ENCODE assay signal across 25 cellular contexts in genomic region chr4:48367016-48367415, GRCh38. TPM values are rescaled to one million over a fixed set of nuclear protein-coding genes. Genes with fewer than 3 reads are reported as not detected.
DNase-seq lines count a peak whose midpoint lies in the region; ATAC-seq, FAIRE-seq and TF ChIP-seq lines count a peak whose summit lies in the region.
"Had no signal": no experiment of that assay in that cellular context is flagged by ENCODE, and none has a peak within 500 bp of the region (broad histone marks: within the 10 kb centered on the region; RNA-seq: fewer than 3 reads in every experiment).

No MANE protein-coding gene starts in this region.

- dilution Hi-C loops in mammary epithelial cell (cut with HindIII; ENCODE audit: low sequenced_read_pairs): no loop called here

- no TSS peak for BruUV-seq in HepG2 (replicated peaks; lab: Mats Ljungman, UMichigan)
- BruUV-seq in mammary epithelial cell (replicated peaks; lab: Mats Ljungman, UMichigan): no TSS peak

- H3K79me2 ChIP-seq in HepG2 (ENCODE audit: insufficient read depth, low read length): peaks cover 12% of the 10 kb centered on the region
- peaks cover 69% of the 10 kb centered on the region for H3K79me2 ChIP-seq in mammary epithelial cell (ENCODE audit: insufficient read depth, low read length)

- 36% methylated on average over 2 of the region's 2 CpGs for WGBS in liver
- WGBS in HepG2 (ENCODE audit: low lambda C conversion rate): 84% methylated on average over 2 of the region's 2 CpGs
- 5% methylated on average over 2 of the region's 2 CpGs for WGBS in mammary epithelial cell (ENCODE audit: low coverage, missing lambda C conversion rate)

- TF ChIP-seq RAD21 in liver (IDR thresholded peaks at IDR 0.05) (peak; percentile 5 to 22), HepG2 (CRISPR knock-in tag; IDR thresholded peaks at IDR 0.05) (no peak)

- no peak for FAIRE-seq in HepG2 (lab: Jason Lieb, UNC)
- FAIRE-seq: A549, GM12878 had no signal

- H3K27ac ChIP-seq in liver (ENCODE audit: low read depth in 1 of 2, low read length in 2 of 2): no peak overlapping the region
- H3K27ac ChIP-seq in HepG2 (ENCODE audit: extremely low read length, insufficient read depth, low read length): no peak overlapping the region
- H3K27ac ChIP-seq in mammary epithelial cell (ENCODE audit: insufficient read depth, low read depth, low read length): no peak overlapping the region
- H3K27ac ChIP-seq: A549, HL-60, SJSA1 had no signal

- TF ChIP-seq EP300 in HepG2 (IDR thresholded peaks at IDR 0.05; ENCODE audit: low read depth in 2 of 2, low read length in 2 of 2) (no peak), HepG2 (CRISPR knock-in tag; IDR thresholded peaks at IDR 0.05; ENCODE audit: borderline replicate concordance) (no peak)

- no peak for TF ChIP-seq CTCF in liver (IDR thresholded peaks at IDR 0.05; ENCODE audit: low read depth, low read length, missing input control)
- no peak for TF ChIP-seq CTCF in HepG2 (CRISPR knock-in tag; IDR thresholded peaks at IDR 0.05)
- no peak for TF ChIP-seq CTCF in mammary epithelial cell (conservative IDR thresholded peaks at IDR 0.05 in 1 of 2, IDR thresholded peaks at IDR 0.05 in 1 of 2; ENCODE audit: extremely low read depth in 1 of 2, insufficient read depth in 1 of 2, low read depth in 1 of 2, low read length in 2 of 2)

- CTCF ChIA-PET in HepG2 (lab: Yijun Ruan, JAX; ENCODE audit: low intra/inter-chr PET ratio, low total read pairs) (no interaction called here), mammary epithelial cell (lab: Charles Lee; ENCODE audit: low non-redundant PET) (no interaction called here)

- H3K4me2 ChIP-seq in HepG2 (ENCODE audit: low read depth, low read length) (no peak overlapping the region), mammary epithelial cell (ENCODE audit: insufficient read depth, low read depth, low read length) (peak overlapping the region; percentile 41)
- H3K4me2 ChIP-seq: A549 had no signal

- H3K4me3 Mint-ChIP-seq in stimulated activated effector memory CD8-positive, alpha-beta T cell treated with anti-CD3 and anti-CD28 coated beads, Interleukin-12 subunit alpha, Interleukin-12 subunit beta, amount 100 ng/mL, for 72 hours: no peak overlapping the region

- H3K4me3 ChIP-seq in liver (ENCODE audit: low read depth in 1 of 3, low read length in 3 of 3): no peak overlapping the region
- no peak overlapping the region for H3K4me3 ChIP-seq in HepG2 (replicated peaks in 1 of 3; ENCODE audit: insufficient read depth in 1 of 3, low read depth in 2 of 3, low read length in 3 of 3)
- no peak overlapping the region for H3K4me3 ChIP-seq in mammary epithelial cell (replicated peaks in 1 of 3; ENCODE audit: insufficient read depth in 1 of 3, low read depth in 2 of 3, low read length in 3 of 3)
- H3K4me3 ChIP-seq: A549, GM12878, SJSA1 had no signal

- in situ Hi-C loops in HepG2 (cut with HindIII; ENCODE audit: extremely low pct_ligation_motif_present, low pct_unique_long_range_greater_than_20kb): no loop called here
- in situ Hi-C loops in mammary epithelial cell (cut with MboI; ENCODE audit: low sequenced_read_pairs in 2 of 2): no loop called here

- no peak for ATAC-seq in HepG2
- peak; percentile 97 for ATAC-seq in left colon
- ATAC-seq in stimulated activated effector memory CD8-positive, alpha-beta T cell treated with anti-CD3 and anti-CD28 coated beads, Interleukin-12 subunit alpha, Interleukin-12 subunit beta, amount 100 ng/mL, for 72 hours: no peak
- ATAC-seq in HG03469 (IDR thresholded peaks at IDR 0.05; ENCODE audit: unreplicated experiment): no peak
- ATAC-seq: A549, GM12878, Right ventricle myocardium inferior had no signal

- H4K20me1 ChIP-seq in HepG2 (ENCODE audit: insufficient read depth, low read length) (no peaks in the 10 kb centered on the region), mammary epithelial cell (ENCODE audit: insufficient read depth, low read length) (no peaks in the 10 kb centered on the region)

- H3K9me3 Mint-ChIP-seq in stimulated activated effector memory CD8-positive, alpha-beta T cell treated with anti-CD3 and anti-CD28 coated beads, Interleukin-12 subunit alpha, Interleukin-12 subunit beta, amount 100 ng/mL, for 72 hours: no peaks in the 10 kb centered on the region

- H2AFZ ChIP-seq in HepG2 (ENCODE audit: low read length) (no peak overlapping the region), mammary epithelial cell (ENCODE audit: low read depth, low read length) (no peak overlapping the region)

- TF ChIP-seq POLR2A in HepG2 (IDR thresholded peaks at IDR 0.05; ENCODE audit: insufficient read depth in 1 of 2, low read depth in 2 of 2, low read length in 2 of 2): no peak

- POLR2A ChIA-PET in HepG2 (lab: Yijun Ruan, JAX): no interaction called here

- H3K27ac Mint-ChIP-seq in stimulated activated effector memory CD8-positive, alpha-beta T cell treated with anti-CD3 and anti-CD28 coated beads, Interleukin-12 subunit alpha, Interleukin-12 subunit beta, amount 100 ng/mL, for 72 hours: peak overlapping the region; percentile 6

- no peaks in the 10 kb centered on the region for H3K27me3 ChIP-seq in liver (ENCODE audit: control insufficient read depth in 4 of 4, insufficient read depth in 4 of 4, low read length in 3 of 4)
- H3K27me3 ChIP-seq in HepG2 (ENCODE audit: control insufficient read depth in 1 of 2, insufficient read depth in 2 of 2, low read length in 2 of 2): no peaks in the 10 kb centered on the region
- no peaks in the 10 kb centered on the region for H3K27me3 ChIP-seq in mammary epithelial cell (ENCODE audit: insufficient read depth, low read length)
- H3K27me3 ChIP-seq: BE2C, SJSA1 had no signal

- intact Hi-C loops in HepG2 (cut with micrococcal nuclease; ENCODE audit: unreplicated experiment): no loop called here
- intact Hi-C loops in mammary epithelial cell (cut with micrococcal nuclease): no loop called here
- intact Hi-C loops in left colon (cut with DNase I, micrococcal nuclease): no loop called here

- no peaks in the 10 kb centered on the region for H3K36me3 ChIP-seq in liver (ENCODE audit: control insufficient read depth in 4 of 4, insufficient read depth in 3 of 4, low read depth in 1 of 4, low read length in 3 of 4)
- H3K36me3 ChIP-seq in HepG2 (replicated peaks in 1 of 2; ENCODE audit: control insufficient read depth in 1 of 2, insufficient read depth in 2 of 2, low read length in 2 of 2): 0 out of 5 replicates have a peak, but pooled peaks cover 0 to 6% of the 10 kb centered on the region in 2 experiments
- H3K36me3 ChIP-seq in mammary epithelial cell (ENCODE audit: insufficient read depth, low read length): no peaks in the 10 kb centered on the region
- H3K36me3 ChIP-seq: BE2C, SJSA1 had no signal

- peaks cover 0 to 17% (median 10%) of the 10 kb centered on the region in 4 donors for H3K4me1 ChIP-seq in liver (ENCODE audit: control insufficient read depth in 4 of 4, insufficient read depth in 4 of 4, low read length in 3 of 4)
- H3K4me1 ChIP-seq in HepG2 (ENCODE audit: insufficient read depth, low read length): peaks cover 10% of the 10 kb centered on the region
- H3K4me1 ChIP-seq in mammary epithelial cell (ENCODE audit: insufficient read depth, low read length): peaks cover 9% of the 10 kb centered on the region
- H3K4me1 ChIP-seq: BE2C, SJSA1 had no signal

- DNase-seq in HepG2 (ENCODE audit: low spot score) (no peak), mammary epithelial cell (no peak), left colon (no peak), NCI-H748 treated with DMSO at 0.1 percent for 48 hours (lab: John Stamatoyannopoulos, UW) (no peak), NCI-H1105 (lab: John Stamatoyannopoulos, UW) (no peak)
- DNase-seq in stimulated activated effector memory CD8-positive, alpha-beta T cell treated with anti-CD3 and anti-CD28 coated beads, Interleukin-12 subunit alpha, Interleukin-12 subunit beta, amount 100 ng/mL, for 72 hours (ENCODE audit: low spot score in 2 of 2): no peak
- DNase-seq: BE2C, COR-L47, DMS 273 treated with DMSO at 0.1 percent for 48 hours, DND-41, H7, KG1, NCI-H1105 treated with DMSO at 0.1 percent for 48 hours, NCI-H2081, NCI-H2171, NCI-H345, NCI-H524, NCI-H82 had no signal

- peaks cover 36% of the 10 kb centered on the region for H3K4me1 Mint-ChIP-seq in stimulated activated effector memory CD8-positive, alpha-beta T cell treated with anti-CD3 and anti-CD28 coated beads, Interleukin-12 subunit alpha, Interleukin-12 subunit beta, amount 100 ng/mL, for 72 hours

- H3K9ac ChIP-seq in liver (ENCODE audit: low read depth in 1 of 2, low read length in 2 of 2) (no peak overlapping the region), HepG2 (ENCODE audit: insufficient read depth, low read depth, low read length) (no peak overlapping the region), mammary epithelial cell (ENCODE audit: insufficient read depth, low read length) (no peak overlapping the region)

- no peaks in the 10 kb centered on the region for H3K36me3 Mint-ChIP-seq in stimulated activated effector memory CD8-positive, alpha-beta T cell treated with anti-CD3 and anti-CD28 coated beads, Interleukin-12 subunit alpha, Interleukin-12 subunit beta, amount 100 ng/mL, for 72 hours

- no peaks in the 10 kb centered on the region for H3K9me3 ChIP-seq in liver (ENCODE audit: control insufficient read depth in 4 of 4, low read length in 3 of 4)
- H3K9me3 ChIP-seq in HepG2 (ENCODE audit: low read length): no peaks in the 10 kb centered on the region
- no peaks in the 10 kb centered on the region for H3K9me3 ChIP-seq in mammary epithelial cell (replicated peaks; ENCODE audit: insufficient read depth, low read length)
- H3K9me3 ChIP-seq: A549, BE2C, SJSA1 had no signal

RNA-seq across cellular contexts. Expression of gene SLAIN2, which starts 25.7 kb away (rescaled TPM):
- total RNA-seq in liver (10 to 100 TPM; 12.1 to 32.5 TPM), HepG2 (2016; rRNA removed; fragmentation: Illumina TruSeq; extraction: Trizol) (20.0 and 20.7 TPM in 2 replicates), mammary epithelial cell (10 to 100 TPM; 79.9 to 95.9 TPM), left colon (10 to 100 TPM; 90.1 to 94.4 TPM)
- polyA plus RNA-seq in liver (10 to 100 TPM; 13.7 to 19.5 TPM), HepG2 (2011; rRNA removed) (20.4 and 22.5 TPM in 2 replicates), mammary epithelial cell (58.0 TPM)
- total RNA-seq in HepG2 (2016; cell fraction: cytosol; rRNA removed; fragmentation: Illumina TruSeq; extraction: Trizol; ENCODE audit: low read depth): 13.9 and 17.5 TPM in 2 replicates
- 16.3 and 22.8 TPM in 2 replicates for total RNA-seq in HepG2 (2016; cell fraction: insoluble cytoplasmic fraction; rRNA removed; fragmentation: Illumina TruSeq; extraction: Trizol)
- total RNA-seq in HepG2 (2016; cell fraction: membrane; rRNA removed; fragmentation: Illumina TruSeq; extraction: Trizol): 18.8 and 20.0 TPM in 2 replicates
- 12.7 and 22.6 TPM in 2 replicates for total RNA-seq in HepG2 (2016; cell fraction: nucleus; rRNA removed; fragmentation: Illumina TruSeq; extraction: Trizol)
- polyA plus RNA-seq in HepG2 (2011; cell fraction: cytosol; rRNA removed): 10.4 and 17.0 TPM in 2 replicates
- 8.0 and 8.2 TPM in 2 replicates for polyA plus RNA-seq in HepG2 (2011; cell fraction: nucleus; rRNA removed)
- 26.5 and 27.1 TPM in 2 replicates for polyA plus RNA-seq in HepG2 (2012)
- polyA plus RNA-seq in HepG2 (2016; cell fraction: cytosol; fragmentation: Illumina TruSeq; extraction: Trizol; ENCODE audit: low read depth): 5.5 and 5.7 TPM in 2 replicates
- 23.2 and 28.6 TPM in 2 replicates for polyA plus RNA-seq in HepG2 (2016; cell fraction: insoluble cytoplasmic fraction; fragmentation: Illumina TruSeq; extraction: Trizol; ENCODE audit: low read depth)
- polyA plus RNA-seq in HepG2 (2016; cell fraction: membrane; fragmentation: Illumina TruSeq; extraction: Trizol; ENCODE audit: low read depth): 16.2 and 17.9 TPM in 2 replicates
- 22.1 and 22.2 TPM in 2 replicates for polyA plus RNA-seq in HepG2 (2016; cell fraction: nucleus; fragmentation: Illumina TruSeq; extraction: Trizol; ENCODE audit: insufficient read depth, low read depth)
- polyA minus RNA-seq in HepG2 (2011; rRNA and poly(A)+ RNA removed; ENCODE audit: low replicate concordance): 15.3 and 16.0 TPM in 2 replicates
- 8.3 and 11.8 TPM in 2 replicates for polyA minus RNA-seq in HepG2 (2011; cell fraction: cytosol; rRNA and poly(A)+ RNA removed)
- polyA minus RNA-seq in HepG2 (2011; cell fraction: nucleus; rRNA and poly(A)+ RNA removed): 29.0 and 30.6 TPM in 2 replicates
- polyA minus RNA-seq in mammary epithelial cell: 24.3 TPM
